ENCODE assay signal across 11 cellular contexts in genomic region chr2:11467126-11467649, GRCh38. TPM values are rescaled to one million over a fixed set of nuclear protein-coding genes. Genes with fewer than 3 reads are reported as not detected.
DNase-seq lines count a peak whose midpoint lies in the region; ATAC-seq, FAIRE-seq and TF ChIP-seq lines count a peak whose summit lies in the region.
"Had no signal": no experiment of that assay in that cellular context is flagged by ENCODE, and none has a peak within 500 bp of the region (broad histone marks: within the 10 kb centered on the region; RNA-seq: fewer than 3 reads in every experiment).

No MANE protein-coding gene starts in this region.

- H3K4me3 Mint-ChIP-seq in type B pancreatic cell = peak overlapping the region; percentile 94

- peaks cover 22% of the 10 kb centered on the region for H3K4me1 Mint-ChIP-seq in type B pancreatic cell (ENCODE audit: unreplicated experiment)

- peaks cover 16% of the 10 kb centered on the region for H3K36me3 Mint-ChIP-seq in type B pancreatic cell

- POLR2A ChIA-PET in HepG2 (lab: Yijun Ruan, JAX) = interaction anchor here (0.9 to 2.6 kb wide), 5 partner anchors 11 to 116 kb away, joined by 3 to 17 read pairs (median 5); no protein-coding TSS in a partner anchor
- POLR2A ChIA-PET in endothelial cell of umbilical vein (lab: Charles Lee) = no interaction called here

- TF ChIP-seq POLR2A in HepG2 (IDR thresholded peaks at IDR 0.05; ENCODE audit: insufficient read depth in 1 of 2, low read depth in 2 of 2, low read length in 2 of 2) (no peak), right lobe of liver (IDR thresholded peaks at IDR 0.05) (no peak), endothelial cell of umbilical vein (IDR thresholded peaks at IDR 0.05; ENCODE audit: low read depth, low read length) (no peak)

- peak overlapping the region; percentile 25 for H3K27ac Mint-ChIP-seq in type B pancreatic cell

- H3K27me3 Mint-ChIP-seq in type B pancreatic cell = peaks cover 8% of the 10 kb centered on the region

- TF ChIP-seq EP300 in HepG2 (IDR thresholded peaks at IDR 0.05; ENCODE audit: low read depth in 2 of 2, low read length in 2 of 2) (no peak), HepG2 (CRISPR knock-in tag; IDR thresholded peaks at IDR 0.05; ENCODE audit: borderline replicate concordance) (no peak)

- CTCF ChIA-PET in HepG2 (lab: Yijun Ruan, JAX; ENCODE audit: low intra/inter-chr PET ratio, low total read pairs) = no interaction called here
- CTCF ChIA-PET in endothelial cell of umbilical vein (lab: Charles Lee) = interaction anchor here (2.6 to 3.3 kb wide), 2 partner anchors 11 to 335 kb away, joined by 14 to 26 read pairs; a partner anchor contains a TSS

- no peak for ATAC-seq in HepG2
- no peak for ATAC-seq in right lobe of liver
- no peak for ATAC-seq in pancreas
- no peak for ATAC-seq in HG03520 (IDR thresholded peaks at IDR 0.05; ENCODE audit: unreplicated experiment)

- dilution Hi-C loops in endothelial cell of umbilical vein (cut with MboI; ENCODE audit: extremely low pct_ligation_motif_present, low sequenced_read_pairs) = no loop called here

- in situ Hi-C loops in HepG2 (cut with HindIII; ENCODE audit: extremely low pct_ligation_motif_present, low pct_unique_long_range_greater_than_20kb) = no loop called here
- in situ Hi-C loops in brain microvascular endothelial cell (cut with HindIII; ENCODE audit: low pct_ligation_motif_present, low sequenced_read_pairs) = loop anchor here (25.0 kb wide), 1 partner anchor 330 kb away; a partner anchor contains a TSS

- no peaks in the 10 kb centered on the region for H3K9me3 Mint-ChIP-seq in type B pancreatic cell

- WGBS in HepG2 (ENCODE audit: low lambda C conversion rate) = 76% methylated on average over 5 of the region's 5 CpGs
- WGBS in right lobe of liver (ENCODE audit: insufficient coverage, low coverage, low lambda C conversion rate, missing lambda C conversion rate) = 84% methylated on average over 5 of the region's 5 CpGs
- 82 to 89% methylated on average over 5 of the region's 5 CpGs for WGBS in pancreas, 2 donors

- H3K4me3 ChIP-seq in HepG2 (replicated peaks in 1 of 3; ENCODE audit: insufficient read depth in 1 of 3, low read depth in 2 of 3, low read length in 3 of 3) (peak overlapping the region in 2 of 3 experiments; percentile 71 to 73; a peak in 2 of 6 replicates), right lobe of liver (no peak overlapping the region), SK-N-MC (peak overlapping the region; percentile 84; the same call in 1 of the 2 replicates), endothelial cell of umbilical vein (replicated peaks in 1 of 3; ENCODE audit: insufficient read depth in 1 of 3, low read depth in 1 of 3, low read length in 3 of 3) (no peak overlapping the region), brain microvascular endothelial cell (ENCODE audit: low read depth, low read length) (no peak overlapping the region), pancreas (no peak overlapping the region)

- H2AFZ ChIP-seq in HepG2 (ENCODE audit: low read length) (peak overlapping the region; percentile 74), endothelial cell of umbilical vein (ENCODE audit: low read depth, low read length) (no peak overlapping the region)

- intact Hi-C loops in HepG2 (cut with micrococcal nuclease; ENCODE audit: unreplicated experiment) = no loop called here
- intact Hi-C loops in right lobe of liver (cut with DNase I) = no loop called here
- intact Hi-C loops in endothelial cell of umbilical vein (cut with micrococcal nuclease) = loop anchor here (5.0 to 10.0 kb wide), 2 partner anchors 278 to 310 kb away; partner anchors contain the start of gene LPIN1
- intact Hi-C loops in pancreas (cut with DNase I) = no loop called here

- TF ChIP-seq RAD21 in HepG2 (CRISPR knock-in tag; IDR thresholded peaks at IDR 0.05) = no peak

- no peak overlapping the region for H3K27ac ChIP-seq in HepG2 (ENCODE audit: extremely low read length, insufficient read depth, low read length)
- no peak overlapping the region for H3K27ac ChIP-seq in right lobe of liver
- H3K27ac ChIP-seq in SK-N-MC = no peak overlapping the region
- no peak overlapping the region for H3K27ac ChIP-seq in endothelial cell of umbilical vein (ENCODE audit: insufficient read depth, low read depth, low read length)
- H3K27ac ChIP-seq in brain microvascular endothelial cell = no peak overlapping the region
- no peak overlapping the region for H3K27ac ChIP-seq in pancreas

- H3K4me2 ChIP-seq in HepG2 (ENCODE audit: low read depth, low read length) = peak overlapping the region; percentile 99
- H3K4me2 ChIP-seq in endothelial cell of umbilical vein (ENCODE audit: insufficient read depth, low read length) = peak overlapping the region; percentile 27

- no TSS peak for BruUV-seq in HepG2 (replicated peaks; lab: Mats Ljungman, UMichigan)
- no TSS peak for BruUV-seq in endothelial cell of umbilical vein (replicated peaks; lab: Mats Ljungman, UMichigan)

- H3K9me3 ChIP-seq in HepG2 (ENCODE audit: low read length) = no peaks in the 10 kb centered on the region
- H3K9me3 ChIP-seq in right lobe of liver = no peaks in the 10 kb centered on the region
- H3K9me3 ChIP-seq in SK-N-MC (ENCODE audit: low read depth, low read length) = no peaks in the 10 kb centered on the region
- no peaks in the 10 kb centered on the region for H3K9me3 ChIP-seq in endothelial cell of umbilical vein (replicated peaks; ENCODE audit: control insufficient read depth, insufficient read depth, low read length)
- H3K9me3 ChIP-seq in pancreas = no peaks in the 10 kb centered on the region
- H3K9me3 ChIP-seq: Peyer's patch had no signal

- no peaks in the 10 kb centered on the region for H3K27me3 ChIP-seq in HepG2 (ENCODE audit: control insufficient read depth in 1 of 2, insufficient read depth in 2 of 2, low read length in 2 of 2)
- no peaks in the 10 kb centered on the region for H3K27me3 ChIP-seq in right lobe of liver
- H3K27me3 ChIP-seq in endothelial cell of umbilical vein (ENCODE audit: control insufficient read depth in 2 of 2, insufficient read depth in 2 of 2, low read length in 2 of 2) = no peaks in the 10 kb centered on the region
- H3K27me3 ChIP-seq in brain microvascular endothelial cell (replicated peaks) = no peaks in the 10 kb centered on the region
- no peaks in the 10 kb centered on the region for H3K27me3 ChIP-seq in pancreas
- H3K27me3 ChIP-seq: Peyer's patch had no signal

- H3K36me3 ChIP-seq in HepG2 (replicated peaks in 1 of 2; ENCODE audit: control insufficient read depth in 1 of 2, insufficient read depth in 2 of 2, low read length in 2 of 2) = peaks cover 1 to 8% of the 10 kb centered on the region in 2 experiments; a peak in 4 of 5 replicates
- peaks cover 0 to 2% (median 0%) of the 10 kb centered on the region in 4 donors for H3K36me3 ChIP-seq in right lobe of liver
- peaks cover 25% of the 10 kb centered on the region for H3K36me3 ChIP-seq in SK-N-MC (ENCODE audit: insufficient read depth, low read length)
- H3K36me3 ChIP-seq in endothelial cell of umbilical vein (ENCODE audit: control insufficient read depth in 2 of 2, extremely low read depth in 1 of 2, insufficient read depth in 2 of 2, low read length in 2 of 2) = no peaks in the 10 kb centered on the region
- H3K36me3 ChIP-seq in brain microvascular endothelial cell (replicated peaks) = peaks cover 3% of the 10 kb centered on the region
- no peaks in the 10 kb centered on the region for H3K36me3 ChIP-seq in pancreas
- H3K36me3 ChIP-seq: Peyer's patch had no signal

- no peak for FAIRE-seq in HepG2 (lab: Jason Lieb, UNC)
- FAIRE-seq in endothelial cell of umbilical vein (lab: Jason Lieb, UNC) = no peak
- no peak for FAIRE-seq in pancreas (lab: Jason Lieb, UNC)

- peaks cover 59% of the 10 kb centered on the region for H3K4me1 ChIP-seq in HepG2 (ENCODE audit: insufficient read depth, low read length)
- H3K4me1 ChIP-seq in right lobe of liver = peaks cover 0 to 27% (median 10%) of the 10 kb centered on the region in 4 donors
- peaks cover 21% of the 10 kb centered on the region for H3K4me1 ChIP-seq in endothelial cell of umbilical vein (ENCODE audit: control insufficient read depth, extremely low read depth, insufficient read depth, low read length)
- H3K4me1 ChIP-seq in pancreas = peaks cover 0 to 19% (median 18%) of the 10 kb centered on the region in 3 donors

- DNase-seq in HepG2 (ENCODE audit: low spot score) (no peak), right lobe of liver (no peak), SK-N-MC (ENCODE audit: low read depth, low spot score) (no peak), endothelial cell of umbilical vein (ENCODE audit: low read depth, low spot score) (no peak), type B pancreatic cell (ENCODE audit: extremely low spot score, unreplicated experiment) (no peak), brain microvascular endothelial cell (no peak), pancreas (no peak)
- DNase-seq: activated gamma-delta T cell, NCI-H2171 treated with DMSO at 0.1 percent for 48 hours, Peyer's patch had no signal

- no peaks in the 10 kb centered on the region for H3K9me1 ChIP-seq in endothelial cell of umbilical vein (replicated peaks; ENCODE audit: control insufficient read depth, extremely low read depth, insufficient read depth, low read length)

- H3K9ac ChIP-seq in HepG2 (ENCODE audit: insufficient read depth, low read depth, low read length) = peak overlapping the region; percentile 72
- H3K9ac ChIP-seq in SK-N-MC (ENCODE audit: insufficient read length) = no peak overlapping the region
- no peak overlapping the region for H3K9ac ChIP-seq in endothelial cell of umbilical vein (replicated peaks; ENCODE audit: extremely low read depth, insufficient read depth, low read length)

- H4K20me1 ChIP-seq in HepG2 (ENCODE audit: insufficient read depth, low read length) = peaks cover 18% of the 10 kb centered on the region
- H4K20me1 ChIP-seq in endothelial cell of umbilical vein (replicated peaks; ENCODE audit: control insufficient read depth, extremely low read depth, insufficient read depth, low read length) = peaks cover 2% of the 10 kb centered on the region

- H3K79me2 ChIP-seq in HepG2 (ENCODE audit: insufficient read depth, low read length) (peaks cover 35% of the 10 kb centered on the region), endothelial cell of umbilical vein (ENCODE audit: control insufficient read depth, insufficient read depth, low read length) (peaks cover 34% of the 10 kb centered on the region)

- TF ChIP-seq CTCF in HepG2 (CRISPR knock-in tag; IDR thresholded peaks at IDR 0.05) (no peak), right lobe of liver (IDR thresholded peaks at IDR 0.05) (no peak), endothelial cell of umbilical vein (IDR thresholded peaks at IDR 0.05; ENCODE audit: extremely low read depth in 1 of 2, insufficient read depth in 1 of 2, low read depth in 1 of 2, low read length in 2 of 2) (no peak), type B pancreatic cell (conservative IDR thresholded peaks at IDR 0.05) (no peak), brain microvascular endothelial cell (IDR thresholded peaks at IDR 0.05; ENCODE audit: low read depth, low read length, missing control alignments) (no peak), pancreas (IDR thresholded peaks at IDR 0.05) (no peak)

RNA-seq across cellular contexts. Expression of gene E2F6, which starts 1.2 kb away (rescaled TPM):
- total RNA-seq in HepG2 (2016; rRNA removed; fragmentation: Illumina TruSeq; extraction: Trizol) (36.0 and 40.1 TPM in 2 replicates), right lobe of liver (1 to 10 TPM; 4.4 to 9.9 (median 5.8) TPM), endothelial cell of umbilical vein (14.6 and 15.7 TPM in 2 replicates), type B pancreatic cell (ENCODE audit: low replicate concordance) (14.2 and 19.4 TPM in 2 replicates), pancreas (1 to 10 TPM; 3.0 to 6.1 (median 5.0) TPM)
- 13.0 and 13.9 TPM in 2 replicates for total RNA-seq in HepG2 (2016; cell fraction: cytosol; rRNA removed; fragmentation: Illumina TruSeq; extraction: Trizol; ENCODE audit: low read depth)
- 36.8 and 38.9 TPM in 2 replicates for total RNA-seq in HepG2 (2016; cell fraction: insoluble cytoplasmic fraction; rRNA removed; fragmentation: Illumina TruSeq; extraction: Trizol)
- 37.8 and 40.8 TPM in 2 replicates for total RNA-seq in HepG2 (2016; cell fraction: membrane; rRNA removed; fragmentation: Illumina TruSeq; extraction: Trizol)
- 35.5 and 39.9 TPM in 2 replicates for total RNA-seq in HepG2 (2016; cell fraction: nucleus; rRNA removed; fragmentation: Illumina TruSeq; extraction: Trizol)
- polyA plus RNA-seq in HepG2 (2011; rRNA removed) (22.6 and 27.3 TPM in 2 replicates), endothelial cell of umbilical vein (7.1 and 7.9 TPM in 2 replicates), pancreas (1 to 10 TPM; 4.7 to 9.6 TPM)
- polyA plus RNA-seq in HepG2 (2011; cell fraction: cytosol; rRNA removed) = 9.9 and 16.5 TPM in 2 replicates
- polyA plus RNA-seq in HepG2 (2011; cell fraction: nucleus; rRNA removed) = 15.6 and 16.3 TPM in 2 replicates
- polyA plus RNA-seq in HepG2 (2012) = 28.6 and 31.7 TPM in 2 replicates
- 10.7 and 15.9 TPM in 2 replicates for polyA plus RNA-seq in HepG2 (2016; cell fraction: cytosol; fragmentation: Illumina TruSeq; extraction: Trizol; ENCODE audit: low read depth)
- 49.4 and 50.1 TPM in 2 replicates for polyA plus RNA-seq in HepG2 (2016; cell fraction: insoluble cytoplasmic fraction; fragmentation: Illumina TruSeq; extraction: Trizol; ENCODE audit: low read depth)
- polyA plus RNA-seq in HepG2 (2016; cell fraction: membrane; fragmentation: Illumina TruSeq; extraction: Trizol; ENCODE audit: low read depth) = 27.3 and 31.7 TPM in 2 replicates
- polyA plus RNA-seq in HepG2 (2016; cell fraction: nucleus; fragmentation: Illumina TruSeq; extraction: Trizol; ENCODE audit: insufficient read depth, low read depth) = 72.4 and 76.7 TPM in 2 replicates
- polyA minus RNA-seq in HepG2 (2011; rRNA and poly(A)+ RNA removed; ENCODE audit: low replicate concordance) = 8.6 and 12.9 TPM in 2 replicates
- 10.9 and 11.8 TPM in 2 replicates for polyA minus RNA-seq in HepG2 (2011; cell fraction: cytosol; rRNA and poly(A)+ RNA removed)
- polyA minus RNA-seq in HepG2 (2011; cell fraction: nucleus; rRNA and poly(A)+ RNA removed) = 32.4 and 33.1 TPM in 2 replicates
- 8.0 and 8.9 TPM in 2 replicates for polyA plus RNA-seq in endothelial cell of umbilical vein (2011; cell fraction: cytosol; rRNA removed)
- polyA plus RNA-seq in endothelial cell of umbilical vein (2011; cell fraction: nucleus; rRNA removed) = 14.1 and 16.6 TPM in 2 replicates
- 12.7 and 13.3 TPM in 2 replicates for polyA plus RNA-seq in endothelial cell of umbilical vein (2012)
- 8.5 and 9.0 TPM in 2 replicates for polyA minus RNA-seq in endothelial cell of umbilical vein
- 9.2 TPM for polyA minus RNA-seq in endothelial cell of umbilical vein (2011; cell fraction: cytosol; rRNA and poly(A)+ RNA removed)
- polyA minus RNA-seq in endothelial cell of umbilical vein (2011; cell fraction: nucleus; rRNA and poly(A)+ RNA removed) = 9.9 and 11.1 TPM in 2 replicates

Comparison
In these comparisons a context has a peak if more than half of its experiments do, and no peak if none do; other contexts are left out.
1. H3K4me3 ChIP-seq: peak in HepG2 (2 of 3) and SK-N-MC (single experiment); none in right lobe of liver (0 of 3), endothelial cell of umbilical vein (0 of 3), brain microvascular endothelial cell (single experiment) and pancreas (0 of 4).